1 cellular context compared by ENCODE assay signal in genomic region chr9:127503379-127503921, GRCh38.
TF ChIP-seq lines count a peak whose summit lies in the region.

No MANE protein-coding gene starts in this region.

TF ChIP-seq in K562, 482 proteins besides CTCF, POLR2A, EP300 and RAD21:
- TF ChIP-seq E2F6 (IDR thresholded peaks at IDR 0.05; ENCODE audit: borderline replicate concordance in 1 of 2, extremely low read depth in 1 of 2, insufficient read depth in 1 of 2, insufficient read length in 1 of 2, low read depth in 1 of 2, low read length in 1 of 2, poor library complexity in 1 of 2, severe bottlenecking in 1 of 2) (no peak), ZNF695 (CRISPR knock-in tag; IDR thresholded peaks at IDR 0.05) (no peak), POLR2G (IDR thresholded peaks at IDR 0.05; ENCODE audit: low read depth, low read length) (peak; percentile 54), NR2C2 (CRISPR knock-in tag; IDR thresholded peaks at IDR 0.05) (no peak), NR2C2 (tag; IDR thresholded peaks at IDR 0.05) (no peak)
